In the genomic region with DNA sequence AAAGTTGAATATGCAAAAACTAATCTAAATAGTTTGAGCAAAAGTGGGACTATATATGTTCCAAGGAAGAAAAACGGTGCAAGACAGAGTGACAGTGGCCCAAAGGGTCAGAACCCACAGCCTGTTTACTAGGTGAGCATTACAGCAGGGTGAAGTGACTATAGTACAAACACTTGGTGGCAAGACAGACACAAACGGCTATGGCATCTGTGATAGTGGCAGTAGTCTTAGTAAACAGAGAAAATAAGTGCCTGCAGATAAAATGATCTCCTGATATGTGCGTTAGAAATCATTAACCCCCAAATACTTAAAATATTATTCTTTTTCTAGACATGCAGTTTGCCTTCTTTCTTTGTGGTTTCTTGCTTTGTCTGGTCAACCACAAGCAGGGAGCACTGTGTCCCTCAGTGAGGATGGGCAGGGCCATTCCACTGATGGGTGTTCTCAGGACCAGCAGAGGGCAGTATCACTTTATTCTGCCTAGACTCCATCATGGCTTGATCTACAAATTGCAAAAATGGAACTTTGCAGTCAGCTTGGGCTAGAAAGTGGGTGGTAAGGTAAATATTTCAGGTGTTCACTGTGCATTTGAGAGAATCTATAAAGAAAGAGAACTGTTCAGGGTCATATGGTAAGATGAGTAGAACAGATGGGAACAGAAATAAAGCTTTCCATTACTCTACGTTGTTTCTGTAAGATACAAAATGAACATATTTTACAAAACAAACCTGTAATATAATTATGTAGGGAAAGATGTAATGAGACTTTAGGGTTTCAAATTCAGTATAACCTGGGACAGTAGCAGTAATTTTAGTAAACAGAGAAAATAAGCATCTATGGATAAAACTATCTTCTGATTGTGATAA, we compare ENCODE assay signal across 8 cellular contexts.
DNase-seq lines count a peak whose midpoint lies in the region; ATAC-seq and TF ChIP-seq lines count a peak whose summit lies in the region.

No MANE protein-coding gene starts in this region.

- H3K36me3 Mint-ChIP-seq in neural crest cell (ENCODE audit: low read depth), result peaks cover 6% of the 10 kb centered on the region

- no peak overlapping the region for H3K4me3 ChIP-seq in vagina

- no peak overlapping the region for H3K27ac ChIP-seq in vagina

- H3K4me3 Mint-ChIP-seq in neural crest cell, result no peak overlapping the region

- TF ChIP-seq CTCF in neural crest cell (conservative IDR thresholded peaks at IDR 0.05) (peak; percentile 80), vagina (IDR thresholded peaks at IDR 0.05) (peak in 2 of 3 experiments; percentile 44 to 49)

- H3K4me1 ChIP-seq in vagina, result peaks cover 15% of the 10 kb centered on the region

- H3K27ac Mint-ChIP-seq in neural crest cell (ENCODE audit: unreplicated experiment), result no peak overlapping the region

- ATAC-seq in GM19324 (IDR thresholded peaks at IDR 0.05; ENCODE audit: low FRiP score, unreplicated experiment) (peak; percentile 80), HG03432 (IDR thresholded peaks at IDR 0.05; ENCODE audit: unreplicated experiment) (peak; percentile 88)

- peaks cover 3% of the 10 kb centered on the region for H3K9me3 Mint-ChIP-seq in neural crest cell

- no peak for TF ChIP-seq POLR2A in vagina (IDR thresholded peaks at IDR 0.05)

- intact Hi-C loops in vagina (cut with DNase I), result loop anchor here (10.0 kb wide), 1 partner anchor 443 kb away; a partner anchor contains a TSS

- H3K4me1 Mint-ChIP-seq in neural crest cell, result peaks cover 15% of the 10 kb centered on the region

- DNase-seq in CMK (ENCODE audit: low read depth) (peak; percentile 55), NCI-H82 treated with DMSO at 0.1 percent for 48 hours (lab: John Stamatoyannopoulos, UW; ENCODE audit: unreplicated experiment) (peak; percentile 55), fibroblast of gingiva (ENCODE audit: low read depth) (peak; percentile 72), neural crest cell (ENCODE audit: low read depth, low spot score) (peak; percentile 45), vagina (ENCODE audit: extremely low spot score in 2 of 2) (no peak)
- peak; percentile 63 for DNase-seq in activated CD8-positive, alpha-beta memory T cell treated with anti-CD3 and anti-CD28 coated beads for 24 hours

- H3K9me3 ChIP-seq in vagina, result no peaks in the 10 kb centered on the region

- H3K27me3 Mint-ChIP-seq in neural crest cell (ENCODE audit: low read depth), result no peaks in the 10 kb centered on the region

- no peaks in the 10 kb centered on the region for H3K36me3 ChIP-seq in vagina

- no peaks in the 10 kb centered on the region for H3K27me3 ChIP-seq in vagina

Comparison
In these comparisons a context has a peak if more than half of its experiments do, and no peak if none do; other contexts are left out.
1. DNase-seq: peak in CMK (single experiment), NCI-H82 treated with DMSO at 0.1 percent for 48 hours (single experiment), activated CD8-positive, alpha-beta memory T cell treated with anti-CD3 and anti-CD28 coated beads for 24 hours (single experiment), fibroblast of gingiva (single experiment) and neural crest cell (single experiment); none in vagina (0 of 2).